In genomic region chrX:103687073-103687695, GRCh38 we compare ENCODE assay signal across 1 cellular context.
TF ChIP-seq lines count a peak whose summit lies in the region.

No MANE protein-coding gene starts in this region.

TF ChIP-seq in K562, 482 proteins besides CTCF, POLR2A, EP300 and RAD21 (continued from another document and continues in another):
- TF ChIP-seq ZBTB34 (CRISPR knock-in tag; IDR thresholded peaks at IDR 0.05) = no peak
- TF ChIP-seq POLR2B (IDR thresholded peaks at IDR 0.05; ENCODE audit: low read depth, partially characterized antibody) = peak; percentile 51
- TF ChIP-seq MED1 (CRISPR knock-in tag; IDR thresholded peaks at IDR 0.05; ENCODE audit: borderline replicate concordance) = no peak
- TF ChIP-seq MCM5 (IDR thresholded peaks at IDR 0.05; ENCODE audit: low read depth) = no peak
- peak; percentile 54; the same call in 1 of the 2 replicates for TF ChIP-seq E2F1 (CRISPR knock-in tag; IDR thresholded peaks at IDR 0.05)
- no peak for TF ChIP-seq ZNF589 (CRISPR knock-in tag; IDR thresholded peaks at IDR 0.05; ENCODE audit: low read depth)
- no peak for TF ChIP-seq ZNF695 (CRISPR knock-in tag; IDR thresholded peaks at IDR 0.05)
- peak; percentile 89 for TF ChIP-seq ZBTB40 (IDR thresholded peaks at IDR 0.05)
- TF ChIP-seq ZBTB40 (CRISPR knock-in tag; IDR thresholded peaks at IDR 0.05) = no peak
- 0 out of 2 replicates have a peak, but pooled peaks have one; percentile 17 for TF ChIP-seq LEF1 (IDR thresholded peaks at IDR 0.05)
- no peak for TF ChIP-seq BRF2 (IDR thresholded peaks at IDR 0.05; ENCODE audit: borderline replicate concordance, insufficient read depth, insufficient read length)
- no peak for TF ChIP-seq TCF15 (CRISPR knock-in tag; IDR thresholded peaks at IDR 0.05)
- TF ChIP-seq SAFB (IDR thresholded peaks at IDR 0.05; ENCODE audit: borderline replicate concordance, low read depth, low read length) = peak; percentile 98
- peak; percentile 84 for TF ChIP-seq VEZF1 (CRISPR knock-in tag; IDR thresholded peaks at IDR 0.05)
- peak; percentile 44 for TF ChIP-seq CHD1 (IDR thresholded peaks at IDR 0.05; ENCODE audit: low read length)
- TF ChIP-seq ZEB2 (IDR thresholded peaks at IDR 0.05) = no peak
- TF ChIP-seq NBN (IDR thresholded peaks at IDR 0.05; ENCODE audit: low read depth) = no peak; the same call in 1 of the 2 replicates
- TF ChIP-seq ZNF318 (IDR thresholded peaks at IDR 0.05; ENCODE audit: borderline replicate concordance in 1 of 2, low read depth in 1 of 2) = peak in 1 of 2 experiments; percentile 87; a peak in 2 of 4 replicates
- no peak for TF ChIP-seq EHMT2 (IDR thresholded peaks at IDR 0.05)
- peak; percentile 34 for TF ChIP-seq RBM22 (IDR thresholded peaks at IDR 0.05; ENCODE audit: low read depth, low read length, poor library complexity, severe bottlenecking)
- TF ChIP-seq RFX7 (CRISPR knock-in tag; IDR thresholded peaks at IDR 0.05) = no peak
- no peak for TF ChIP-seq NFXL1 (CRISPR knock-in tag; IDR thresholded peaks at IDR 0.05)
- peak; percentile 32; the same call in 1 of the 2 replicates for TF ChIP-seq GATAD2B (IDR thresholded peaks at IDR 0.05; ENCODE audit: borderline replicate concordance)
- no peak for TF ChIP-seq ATF6 (CRISPR knock-in tag; IDR thresholded peaks at IDR 0.05)
- TF ChIP-seq YY1 (IDR thresholded peaks at IDR 0.05; ENCODE audit: borderline replicate concordance in 1 of 3, control insufficient read depth in 1 of 3, extremely low read depth in 1 of 3, insufficient read depth in 3 of 3, insufficient read length in 1 of 3, insufficient replicate concordance in 2 of 3, low read depth in 1 of 3, low read length in 2 of 3) = no peak
- TF ChIP-seq CHD2 (IDR thresholded peaks at IDR 0.05; ENCODE audit: low read depth, low read length) = peak; percentile 81
- no peak for TF ChIP-seq POLR2H (tag; IDR thresholded peaks at IDR 0.05; ENCODE audit: low read depth)
